Comparison of ENCODE assay signal across 11 cellular contexts in the genomic region with DNA sequence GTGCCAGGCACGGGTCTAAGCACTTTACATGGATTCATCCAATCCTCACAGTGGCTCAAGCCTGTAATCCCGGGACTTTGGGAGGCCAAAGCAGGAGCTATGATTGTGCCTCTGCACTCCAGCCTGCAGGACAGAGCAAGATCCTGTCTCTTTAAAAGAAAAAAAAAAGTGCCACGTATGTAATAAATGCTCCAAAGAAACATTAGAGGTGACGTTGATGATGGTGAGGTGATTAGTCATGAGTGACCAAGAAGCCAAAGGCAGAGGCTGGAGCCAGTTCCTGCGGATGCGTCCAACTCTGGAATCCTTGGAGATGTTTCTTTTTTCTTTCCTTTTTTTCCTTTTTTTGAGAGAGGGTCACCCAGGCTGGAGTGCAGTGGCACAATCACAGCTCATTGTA. TPM values are rescaled to one million over a fixed set of nuclear protein-coding genes. Genes with fewer than 3 reads are reported as not detected.
DNase-seq lines count a peak whose midpoint lies in the region; ATAC-seq and TF ChIP-seq lines count a peak whose summit lies in the region.
"Had no signal": no experiment of that assay in that cellular context is flagged by ENCODE, and none has a peak within 500 bp of the region (broad histone marks: within the 10 kb centered on the region; RNA-seq: fewer than 3 reads in every experiment).

No MANE protein-coding gene starts in this region.

- no peaks in the 10 kb centered on the region for H3K79me2 ChIP-seq in PC-3 (ENCODE audit: low read length)

- H4K20me1 ChIP-seq in PC-3 (ENCODE audit: low read length), result no peaks in the 10 kb centered on the region

- TF ChIP-seq CTCF in AG09319 (IDR thresholded peaks at IDR 0.05; ENCODE audit: low read depth, low read length) (no peak), PC-3 (conservative IDR thresholded peaks at IDR 0.05; ENCODE audit: low read depth, low read length) (no peak), esophagus squamous epithelium (IDR thresholded peaks at IDR 0.05) (no peak), nephron (IDR thresholded peaks at IDR 0.05; ENCODE audit: unreplicated experiment in 3 of 3) (no peak)

- H3K4me3 Mint-ChIP-seq in nephron, result no peak overlapping the region
- H3K4me3 Mint-ChIP-seq: activated naive CD8-positive, alpha-beta T cell treated with anti-CD3 and anti-CD28 coated beads for 36 hours; CD8-positive, alpha-beta T cell; T-helper 1 cell treated with Interleukin-12 subunit alpha and Interleukin-12 subunit beta and Interleukin-4 antibody, amounts not matched to agents 30 μg/mL and 1 μg/mL, for 36 hours had no signal

- H2AFZ ChIP-seq in PC-3 (ENCODE audit: low read length), result peak overlapping the region; percentile 24; the same call in 1 of the 2 replicates

- CTCF ChIA-PET in PC-3 (lab: Charles Lee), result no interaction called here

- peaks cover 25% of the 10 kb centered on the region for H3K4me1 ChIP-seq in PC-3 (ENCODE audit: insufficient read depth, low read length)
- H3K4me1 ChIP-seq in esophagus squamous epithelium, result peaks cover 0 to 23% (median 7%) of the 10 kb centered on the region in 3 donors

- DNase-seq in AG09319 (ENCODE audit: extremely low read depth, low read depth) (peak; percentile 44), PC-3 (peak; percentile 85), esophagus squamous epithelium (lab: John Stamatoyannopoulos, UW) (no peak), NCI-H2227 (lab: John Stamatoyannopoulos, UW; ENCODE audit: unreplicated experiment) (no peak), cerebellar cortex (ENCODE audit: low spot score) (no peak)
- DNase-seq: activated naive CD8-positive, alpha-beta T cell treated with anti-CD3 and anti-CD28 coated beads for 36 hours; CD8-positive, alpha-beta T cell had no signal

- peak overlapping the region; percentile 71 for H3K9ac ChIP-seq in PC-3 (ENCODE audit: low read length)

- no peaks in the 10 kb centered on the region for H3K27me3 ChIP-seq in PC-3 (ENCODE audit: low read length)
- no peaks in the 10 kb centered on the region for H3K27me3 ChIP-seq in esophagus squamous epithelium

- H3K27ac ChIP-seq in PC-3 (ENCODE audit: low read length), result peak overlapping the region; percentile 93
- H3K27ac ChIP-seq in esophagus squamous epithelium, result peak overlapping the region in 3 of 4 donors; percentile 39 to 75 (median 43)

- peak overlapping the region; percentile 48; the same call in 1 of the 2 replicates for H3K4me3 ChIP-seq in PC-3 (ENCODE audit: low read length)
- H3K4me3 ChIP-seq in esophagus squamous epithelium, result no peak overlapping the region

- H3K36me3 Mint-ChIP-seq in nephron (ENCODE audit: low read depth), result no peaks in the 10 kb centered on the region
- H3K36me3 Mint-ChIP-seq: activated naive CD8-positive, alpha-beta T cell treated with anti-CD3 and anti-CD28 coated beads for 36 hours; CD8-positive, alpha-beta T cell had no signal

- H3F3A ChIP-seq in PC-3 (ENCODE audit: low read length, unreplicated experiment), result no peaks in the 10 kb centered on the region

- H3K4me1 Mint-ChIP-seq in nephron, result peaks cover 10% of the 10 kb centered on the region
- H3K4me1 Mint-ChIP-seq: activated naive CD8-positive, alpha-beta T cell treated with anti-CD3 and anti-CD28 coated beads for 36 hours had no signal

- no peak for TF ChIP-seq POLR2A in esophagus squamous epithelium (IDR thresholded peaks at IDR 0.05)

- H3K36me3 ChIP-seq in PC-3 (ENCODE audit: low read depth, low read length) (no peaks in the 10 kb centered on the region), esophagus squamous epithelium (no peaks in the 10 kb centered on the region)

- 34 to 36% methylated on average over 6 of the region's 6 CpGs for WGBS in esophagus squamous epithelium, 2 donors

- intact Hi-C loops in PC-3 (cut with micrococcal nuclease) (loop anchor here (5.0 kb wide), 2 partner anchors 62 to 77 kb away; no protein-coding TSS in a partner anchor), esophagus squamous epithelium (cut with DNase I) (no loop called here)

- H3K9me3 Mint-ChIP-seq in nephron, result no peaks in the 10 kb centered on the region
- H3K9me3 Mint-ChIP-seq: activated naive CD8-positive, alpha-beta T cell treated with anti-CD3 and anti-CD28 coated beads for 36 hours; CD8-positive, alpha-beta T cell; T-helper 1 cell treated with Interleukin-12 subunit alpha and Interleukin-12 subunit beta and Interleukin-4 antibody, amounts not matched to agents 30 μg/mL and 1 μg/mL, for 36 hours had no signal

- no peaks in the 10 kb centered on the region for H3K9me2 ChIP-seq in PC-3 (replicated peaks; ENCODE audit: low read length)

- H3K4me2 ChIP-seq in PC-3 (ENCODE audit: low read length), result peak overlapping the region; percentile 79

- BruUV-seq in PC-3 (replicated peaks; lab: Mats Ljungman, UMichigan), result no TSS peak

- POLR2A ChIA-PET in PC-3 (lab: Charles Lee; ENCODE audit: unreplicated experiment), result no interaction called here

- H3K27me3 Mint-ChIP-seq in nephron (ENCODE audit: low read depth), result no peaks in the 10 kb centered on the region
- H3K27me3 Mint-ChIP-seq: activated naive CD8-positive, alpha-beta T cell treated with anti-CD3 and anti-CD28 coated beads for 36 hours had no signal

- H3K9me3 ChIP-seq in PC-3 (ENCODE audit: low read length) (no peaks in the 10 kb centered on the region), esophagus squamous epithelium (no peaks in the 10 kb centered on the region)

- ATAC-seq in PC-3 (peak; percentile 68), HG03442 (IDR thresholded peaks at IDR 0.05; ENCODE audit: unreplicated experiment) (no peak), HG03097 (IDR thresholded peaks at IDR 0.05; ENCODE audit: low FRiP score, unreplicated experiment) (no peak)
- ATAC-seq: CD8-positive, alpha-beta T cell had no signal

- H3K27ac Mint-ChIP-seq in nephron, result peak overlapping the region; percentile 79 to 83 (median 81)
- H3K27ac Mint-ChIP-seq: activated naive CD8-positive, alpha-beta T cell treated with anti-CD3 and anti-CD28 coated beads for 36 hours; CD8-positive, alpha-beta T cell; T-helper 1 cell treated with Interleukin-12 subunit alpha and Interleukin-12 subunit beta and Interleukin-4 antibody, amounts not matched to agents 30 μg/mL and 1 μg/mL, for 36 hours had no signal

RNA-seq across cellular contexts. Expression of a gene that starts 59.4 kb away (rescaled TPM):
- total RNA-seq in PC-3 (2014; rRNA removed) (10.9 and 16.2 TPM in 2 replicates), esophagus squamous epithelium (10 to 100 TPM; 13.1 to 24.4 (median 16.5) TPM)

Comparison
In these comparisons a context has a peak if more than half of its experiments do, and no peak if none do; other contexts are left out.
1. DNase-seq: peak in AG09319 (single experiment) and PC-3 (single experiment); none in esophagus squamous epithelium (single experiment), NCI-H2227 (single experiment) and cerebellar cortex (single experiment).